ENCODE assay signal across 8 cellular contexts in the genomic region with DNA sequence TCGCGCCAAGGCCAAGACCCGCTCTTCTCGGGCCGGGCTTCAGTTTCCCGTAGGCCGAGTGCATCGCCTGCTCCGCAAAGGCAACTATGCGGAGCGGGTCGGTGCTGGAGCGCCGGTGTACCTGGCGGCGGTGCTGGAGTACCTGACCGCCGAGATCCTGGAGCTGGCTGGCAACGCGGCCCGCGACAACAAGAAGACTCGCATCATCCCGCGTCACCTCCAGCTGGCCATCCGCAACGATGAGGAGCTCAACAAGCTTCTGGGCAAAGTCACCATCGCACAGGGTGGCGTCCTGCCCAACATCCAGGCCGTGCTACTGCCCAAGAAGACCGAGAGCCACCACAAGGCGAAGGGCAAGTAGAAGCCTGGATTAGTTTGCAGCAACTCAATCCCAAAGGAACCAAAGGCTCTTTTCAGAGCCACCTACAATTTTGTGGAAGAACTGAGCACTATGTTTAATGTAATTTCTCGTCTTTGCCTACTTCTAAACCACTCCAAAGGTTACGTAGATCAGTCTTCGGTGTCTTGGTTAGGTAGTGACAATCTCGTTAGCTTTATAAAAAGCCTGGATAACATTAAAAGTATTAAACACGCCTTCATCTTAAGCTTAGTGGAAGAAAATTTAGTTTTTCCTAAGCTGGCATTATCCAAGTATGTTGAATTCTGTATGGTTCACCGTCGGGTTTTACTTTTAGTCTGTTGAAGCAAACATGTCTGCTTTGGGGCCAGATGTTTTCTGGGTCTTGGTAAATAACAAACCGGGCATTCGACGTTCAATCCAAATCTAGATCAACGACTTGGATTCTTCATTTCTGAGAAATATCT.
DNase-seq lines count a peak whose midpoint lies in the region; ATAC-seq and TF ChIP-seq lines count a peak whose summit lies in the region.
"Not testable (repeated sequence)": the region's sequence is repeated elsewhere in the genome, so short reads cannot be mapped to it uniquely, and the experiment has no call there.

No MANE protein-coding gene starts in this region.

- H3K27ac ChIP-seq in AG04450 (ENCODE audit: low read depth, low read length): peak overlapping the region; percentile 82

- not testable (repeated sequence) for H3K9me3 ChIP-seq in AG04450 (ENCODE audit: control insufficient read depth, insufficient read depth, low read length); NT2/D1 (ENCODE audit: insufficient read depth, low read length)

- POLR2A ChIA-PET in AG04450 (lab: Yijun Ruan, JAX): interaction anchor here (0.6 to 6.8 kb wide), 20 partner anchors 10 to 1788 kb away, joined by 3 to 167 read pairs (median 6); a partner anchor contains a TSS
- POLR2A ChIA-PET in activated CD4-positive, alpha-beta memory T cell treated with anti-CD3 and anti-CD28 coated beads for 36 hours (lab: Charles Lee): interaction anchor here (0.6 to 9.4 kb wide), 21 partner anchors 14 to 1788 kb away, joined by 3 to 224 read pairs (median 4); a partner anchor contains a TSS

- H3K27me3 ChIP-seq in AG04450 (ENCODE audit: control insufficient read depth, insufficient read depth, low read length); NT2/D1 (ENCODE audit: insufficient read depth, insufficient read length): not testable (repeated sequence)

- peak overlapping the region; percentile 97 for H3K9ac ChIP-seq in NT2/D1 (ENCODE audit: insufficient read length, low read depth)

- H3K4me3 ChIP-seq in AG04450 (ENCODE audit: low read depth, low read length): peak overlapping the region; percentile 63
- H3K4me3 ChIP-seq in NT2/D1 (ENCODE audit: insufficient read length, low read depth): peak overlapping the region; percentile 90
- H3K4me3 ChIP-seq in retinal pigment epithelial cell (ENCODE audit: low read length): peak overlapping the region; percentile 57

- intact Hi-C loops in activated CD4-positive, alpha-beta memory T cell treated with anti-CD3 and anti-CD28 coated beads for 36 hours (cut with micrococcal nuclease): loop anchor here (1.0 kb wide), 2 partner anchors 29 to 676 kb away; a partner anchor contains a TSS

- TF ChIP-seq CTCF in AG04450 (IDR thresholded peaks at IDR 0.05; ENCODE audit: low read depth, low read length): 0 out of 2 replicates have a peak, but pooled peaks have one; percentile 2
- TF ChIP-seq CTCF in retinal pigment epithelial cell (conservative IDR thresholded peaks at IDR 0.05; ENCODE audit: low read depth, low read length): not testable (repeated sequence)

- peak; percentile 4 for ATAC-seq in GM19043 (IDR thresholded peaks at IDR 0.05; ENCODE audit: low read depth, unreplicated experiment)
- ATAC-seq in HG03571 (IDR thresholded peaks at IDR 0.05; ENCODE audit: unreplicated experiment): peak; percentile 2
- not testable (repeated sequence) for ATAC-seq in effector memory CD8-positive, alpha-beta T cell (replicated peaks)

- not testable (repeated sequence) for H3K27me3 Mint-ChIP-seq in activated CD4-positive, alpha-beta memory T cell treated with anti-CD3 and anti-CD28 coated beads for 36 hours; effector memory CD8-positive, alpha-beta T cell

- CTCF ChIA-PET in AG04450 (lab: Charles Lee): interaction anchor here (0.9 to 5.2 kb wide), 6 partner anchors 12 to 1213 kb away, joined by 3 to 57 read pairs (median 6); a partner anchor contains a TSS
- CTCF ChIA-PET in activated CD4-positive, alpha-beta memory T cell treated with anti-CD3 and anti-CD28 coated beads for 36 hours (lab: Charles Lee): interaction anchor here (0.6 to 6.2 kb wide), 8 partner anchors 12 to 661 kb away, joined by 3 to 71 read pairs (median 6); a partner anchor contains a TSS

- H3K9me3 Mint-ChIP-seq in activated CD4-positive, alpha-beta memory T cell treated with anti-CD3 and anti-CD28 coated beads for 36 hours; effector memory CD8-positive, alpha-beta T cell: not testable (repeated sequence)

- not testable (repeated sequence) for H3K36me3 ChIP-seq in NT2/D1 (ENCODE audit: insufficient read depth, insufficient read length, low read length)

- H3K4me3 Mint-ChIP-seq in activated CD4-positive, alpha-beta memory T cell treated with anti-CD3 and anti-CD28 coated beads for 36 hours: peak overlapping the region; percentile 79
- H3K4me3 Mint-ChIP-seq in effector memory CD8-positive, alpha-beta T cell: peak overlapping the region; percentile 95 to 97

- H3K4me1 Mint-ChIP-seq in activated CD4-positive, alpha-beta memory T cell treated with anti-CD3 and anti-CD28 coated beads for 36 hours (ENCODE audit: low read depth): peaks cover 47% of the 10 kb centered on the region
- H3K4me1 Mint-ChIP-seq in effector memory CD8-positive, alpha-beta T cell (ENCODE audit: low read depth in 2 of 2): peaks cover 32 to 38% of the 10 kb centered on the region in 2 donors

- H3K4me1 ChIP-seq in NT2/D1 (ENCODE audit: insufficient read depth, insufficient read length): not testable (repeated sequence)

- peaks cover 19% of the 10 kb centered on the region for H3K36me3 Mint-ChIP-seq in activated CD4-positive, alpha-beta memory T cell treated with anti-CD3 and anti-CD28 coated beads for 36 hours
- peaks cover 42% of the 10 kb centered on the region for H3K36me3 Mint-ChIP-seq in effector memory CD8-positive, alpha-beta T cell (ENCODE audit: insufficient read depth)

- H3K27ac Mint-ChIP-seq in activated CD4-positive, alpha-beta memory T cell treated with anti-CD3 and anti-CD28 coated beads for 36 hours: peak overlapping the region; percentile 97
- peak overlapping the region; percentile 98 for H3K27ac Mint-ChIP-seq in effector memory CD8-positive, alpha-beta T cell

- not testable (repeated sequence) for DNase-seq in AG04450 (ENCODE audit: low read depth, low spot score); NT2/D1 (ENCODE audit: low read depth, low spot score); retinal pigment epithelial cell (ENCODE audit: low read depth)
- DNase-seq in activated CD4-positive, alpha-beta memory T cell treated with anti-CD3 and anti-CD28 coated beads for 36 hours: peak; percentile 43
- DNase-seq in effector memory CD8-positive, alpha-beta T cell: peak in 1 of 3 experiments; percentile 13
- peak; percentile 24 for DNase-seq in kidney glomerular epithelial cell (lab: John Stamatoyannopoulos, UW)
